1 cellular context compared by ENCODE assay signal in the genomic region with DNA sequence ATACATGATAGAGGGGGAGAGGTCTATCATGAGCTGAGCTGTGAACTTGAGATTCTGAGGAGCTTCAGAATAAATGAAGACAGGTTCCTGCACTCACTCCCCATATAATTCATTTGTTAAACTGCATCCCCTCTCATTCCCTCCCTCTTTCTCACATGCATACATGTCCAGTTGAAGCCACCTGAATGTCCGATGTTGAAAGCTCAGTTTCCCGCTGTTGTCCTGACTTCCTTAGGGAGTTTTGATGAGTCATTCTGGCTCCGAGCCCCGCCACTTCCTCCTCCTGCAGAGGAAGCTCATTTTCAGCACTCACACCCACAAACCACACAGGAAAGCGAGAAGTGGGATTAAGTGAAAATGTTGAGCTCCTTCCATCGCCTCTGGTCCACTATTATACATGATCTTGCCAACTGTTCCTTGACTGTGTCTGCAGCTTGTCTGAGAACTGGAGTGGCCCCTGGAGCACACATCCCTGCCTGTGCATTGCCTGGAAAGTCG.
TF ChIP-seq lines count a peak whose summit lies in the region.

No MANE protein-coding gene starts in this region.

TF ChIP-seq in K562, 482 proteins besides CTCF, POLR2A, EP300 and RAD21 (continued from another document and continues in another):
- TF ChIP-seq CUX1 (CRISPR knock-in tag; IDR thresholded peaks at IDR 0.05) (no peak), SIRT6 (IDR thresholded peaks at IDR 0.05; ENCODE audit: low read depth, low read length) (no peak), DMBX1 (CRISPR knock-in tag; IDR thresholded peaks at IDR 0.05; ENCODE audit: borderline replicate concordance) (peak; percentile 56; the same call in 1 of the 2 replicates), NFIC (IDR thresholded peaks at IDR 0.05) (peak; percentile 43), KAT8 (IDR thresholded peaks at IDR 0.05; ENCODE audit: low read depth) (no peak), ZNF507 (tag; conservative IDR thresholded peaks at IDR 0.05) (no peak), TOE1 (IDR thresholded peaks at IDR 0.05; ENCODE audit: borderline replicate concordance) (no peak), TOE1 (CRISPR knock-in tag; IDR thresholded peaks at IDR 0.05; ENCODE audit: borderline replicate concordance, low read depth) (no peak), ESRRA (IDR thresholded peaks at IDR 0.05; ENCODE audit: borderline replicate concordance, low read depth) (no peak), ZNF444 (CRISPR knock-in tag; IDR thresholded peaks at IDR 0.05) (no peak), NR2C2 (CRISPR knock-in tag; IDR thresholded peaks at IDR 0.05) (no peak), NR2C2 (tag; IDR thresholded peaks at IDR 0.05) (no peak; the same call in 1 of the 2 replicates), BACH1 (tag; IDR thresholded peaks at IDR 0.05) (0 out of 2 replicates have a peak, but pooled peaks have one; percentile 63), MYNN (IDR thresholded peaks at IDR 0.05) (no peak), MYNN (CRISPR knock-in tag; IDR thresholded peaks at IDR 0.05) (no peak), CTBP1 (IDR thresholded peaks at IDR 0.05; ENCODE audit: borderline replicate concordance) (peak; percentile 47; the same call in 1 of the 2 replicates), ZNF766 (CRISPR knock-in tag; conservative IDR thresholded peaks at IDR 0.05) (no peak), HNRNPH1 (optimal IDR thresholded peaks at IDR 0.05; ENCODE audit: low read depth, low read length) (no peak), MAFG (tag; conservative IDR thresholded peaks at IDR 0.05) (peak; percentile 94), STAG1 (CRISPR knock-in tag; IDR thresholded peaks at IDR 0.05; ENCODE audit: borderline replicate concordance) (no peak), PCBP1 (IDR thresholded peaks at IDR 0.05; ENCODE audit: low read depth, low read length, poor library complexity, severe bottlenecking) (no peak), TCF7 (IDR thresholded peaks at IDR 0.05; ENCODE audit: borderline replicate concordance) (no peak), KDM2B (CRISPR knock-in tag; IDR thresholded peaks at IDR 0.05) (no peak), ZBTB40 (IDR thresholded peaks at IDR 0.05) (0 out of 2 replicates have a peak, but pooled peaks have one; percentile 16), ZBTB40 (CRISPR knock-in tag; IDR thresholded peaks at IDR 0.05) (no peak), KLF10 (CRISPR knock-in tag; IDR thresholded peaks at IDR 0.05) (no peak), MCM7 (IDR thresholded peaks at IDR 0.05) (no peak)
- TF ChIP-seq, protein P1, sequence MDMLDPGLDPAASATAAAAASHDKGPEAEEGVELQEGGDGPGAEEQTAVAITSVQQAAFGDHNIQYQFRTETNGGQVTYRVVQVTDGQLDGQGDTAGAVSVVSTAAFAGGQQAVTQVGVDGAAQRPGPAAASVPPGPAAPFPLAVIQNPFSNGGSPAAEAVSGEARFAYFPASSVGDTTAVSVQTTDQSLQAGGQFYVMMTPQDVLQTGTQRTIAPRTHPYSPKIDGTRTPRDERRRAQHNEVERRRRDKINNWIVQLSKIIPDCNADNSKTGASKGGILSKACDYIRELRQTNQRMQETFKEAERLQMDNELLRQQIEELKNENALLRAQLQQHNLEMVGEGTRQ (CRISPR knock-in tag; IDR thresholded peaks at IDR 0.05), result no peak
- TF ChIP-seq, protein P2, sequence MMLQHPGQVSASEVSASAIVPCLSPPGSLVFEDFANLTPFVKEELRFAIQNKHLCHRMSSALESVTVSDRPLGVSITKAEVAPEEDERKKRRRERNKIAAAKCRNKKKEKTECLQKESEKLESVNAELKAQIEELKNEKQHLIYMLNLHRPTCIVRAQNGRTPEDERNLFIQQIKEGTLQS (IDR thresholded peaks at IDR 0.05), result peak; percentile 88
- TF ChIP-seq, protein P2 (CRISPR knock-in tag; conservative IDR thresholded peaks at IDR 0.05), result no peak
- TF ChIP-seq, protein P3, sequence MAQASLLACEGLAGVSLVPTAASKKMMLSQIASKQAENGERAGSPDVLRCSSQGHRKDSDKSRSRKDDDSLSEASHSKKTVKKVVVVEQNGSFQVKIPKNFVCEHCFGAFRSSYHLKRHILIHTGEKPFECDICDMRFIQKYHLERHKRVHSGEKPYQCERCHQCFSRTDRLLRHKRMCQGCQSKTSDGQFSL (CRISPR knock-in tag; IDR thresholded peaks at IDR 0.05), result no peak
- TF ChIP-seq, protein P3 (tag; IDR thresholded peaks at IDR 0.05), result no peak
- TF ChIP-seq, protein P4, sequence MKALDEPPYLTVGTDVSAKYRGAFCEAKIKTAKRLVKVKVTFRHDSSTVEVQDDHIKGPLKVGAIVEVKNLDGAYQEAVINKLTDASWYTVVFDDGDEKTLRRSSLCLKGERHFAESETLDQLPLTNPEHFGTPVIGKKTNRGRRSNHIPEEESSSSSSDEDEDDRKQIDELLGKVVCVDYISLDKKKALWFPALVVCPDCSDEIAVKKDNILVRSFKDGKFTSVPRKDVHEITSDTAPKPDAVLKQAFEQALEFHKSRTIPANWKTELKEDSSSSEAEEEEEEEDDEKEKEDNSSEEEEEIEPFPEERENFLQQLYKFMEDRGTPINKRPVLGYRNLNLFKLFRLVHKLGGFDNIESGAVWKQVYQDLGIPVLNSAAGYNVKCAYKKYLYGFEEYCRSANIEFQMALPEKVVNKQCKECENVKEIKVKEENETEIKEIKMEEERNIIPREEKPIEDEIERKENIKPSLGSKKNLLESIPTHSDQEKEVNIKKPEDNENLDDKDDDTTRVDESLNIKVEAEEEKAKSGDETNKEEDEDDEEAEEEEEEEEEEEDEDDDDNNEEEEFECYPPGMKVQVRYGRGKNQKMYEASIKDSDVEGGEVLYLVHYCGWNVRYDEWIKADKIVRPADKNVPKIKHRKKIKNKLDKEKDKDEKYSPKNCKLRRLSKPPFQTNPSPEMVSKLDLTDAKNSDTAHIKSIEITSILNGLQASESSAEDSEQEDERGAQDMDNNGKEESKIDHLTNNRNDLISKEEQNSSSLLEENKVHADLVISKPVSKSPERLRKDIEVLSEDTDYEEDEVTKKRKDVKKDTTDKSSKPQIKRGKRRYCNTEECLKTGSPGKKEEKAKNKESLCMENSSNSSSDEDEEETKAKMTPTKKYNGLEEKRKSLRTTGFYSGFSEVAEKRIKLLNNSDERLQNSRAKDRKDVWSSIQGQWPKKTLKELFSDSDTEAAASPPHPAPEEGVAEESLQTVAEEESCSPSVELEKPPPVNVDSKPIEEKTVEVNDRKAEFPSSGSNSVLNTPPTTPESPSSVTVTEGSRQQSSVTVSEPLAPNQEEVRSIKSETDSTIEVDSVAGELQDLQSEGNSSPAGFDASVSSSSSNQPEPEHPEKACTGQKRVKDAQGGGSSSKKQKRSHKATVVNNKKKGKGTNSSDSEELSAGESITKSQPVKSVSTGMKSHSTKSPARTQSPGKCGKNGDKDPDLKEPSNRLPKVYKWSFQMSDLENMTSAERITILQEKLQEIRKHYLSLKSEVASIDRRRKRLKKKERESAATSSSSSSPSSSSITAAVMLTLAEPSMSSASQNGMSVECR (CRISPR knock-in tag; IDR thresholded peaks at IDR 0.05), result no peak
